8 cellular contexts compared by ENCODE assay signal in genomic region chr10:87342704-87343258, GRCh38. TPM values are rescaled to one million over a fixed set of nuclear protein-coding genes. Genes with fewer than 3 reads are reported as not detected.
DNase-seq lines count a peak whose midpoint lies in the region; ATAC-seq and TF ChIP-seq lines count a peak whose summit lies in the region.
"Not testable (repeated sequence)": the region's sequence is repeated elsewhere in the genome, so short reads cannot be mapped to it uniquely, and the experiment has no call there.

No MANE protein-coding gene starts in this region.

- peak overlapping the region; percentile 89 for H3K9ac ChIP-seq in GM23248
- H3K9ac ChIP-seq in Karpas-422 (ENCODE audit: low read length) = peak overlapping the region; percentile 53; the same call in 1 of the 2 replicates

- H3K9me2 ChIP-seq in GM23248 (ENCODE audit: insufficient read depth); Karpas-422 (replicated peaks; ENCODE audit: insufficient read depth, low read length): not testable (repeated sequence)

- in situ Hi-C loops in GM23248 (cut with MboI) = not testable (repeated sequence)

- TF ChIP-seq POLR2A in Raji (IDR thresholded peaks at IDR 0.05; ENCODE audit: insufficient read depth, low read depth, low read length) = 0 out of 2 replicates have a peak, but pooled peaks have one; percentile 28

- peaks cover 11% of the 10 kb centered on the region for H3K36me3 Mint-ChIP-seq in activated T-helper 17 cell treated with anti-CD3 and anti-CD28 coated beads, Interleukin-2, amount 50 U/mL, for 72 hours (ENCODE audit: low read depth)
- H3K36me3 Mint-ChIP-seq in nephron progenitor cell (ENCODE audit: low read depth) = not testable (repeated sequence)
- peaks cover 19% of the 10 kb centered on the region for H3K36me3 Mint-ChIP-seq in stimulated activated effector memory CD8-positive, alpha-beta T cell treated with anti-CD3 and anti-CD28 coated beads, Interleukin-12 subunit alpha, Interleukin-12 subunit beta, amount 100 ng/mL, for 72 hours

- peak overlapping the region; percentile 90 for H3K4me3 Mint-ChIP-seq in activated T-helper 17 cell treated with anti-CD3 and anti-CD28 coated beads, Interleukin-2, amount 50 U/mL, for 72 hours
- H3K4me3 Mint-ChIP-seq in nephron progenitor cell = peak overlapping the region; percentile 83
- peak overlapping the region; percentile 87 for H3K4me3 Mint-ChIP-seq in stimulated activated effector memory CD8-positive, alpha-beta T cell treated with anti-CD3 and anti-CD28 coated beads, Interleukin-12 subunit alpha, Interleukin-12 subunit beta, amount 100 ng/mL, for 72 hours

- ATAC-seq in activated T-helper 17 cell treated with anti-CD3 and anti-CD28 coated beads, Interleukin-2, amount 50 U/mL, for 72 hours (replicated peaks) = peak; percentile 83
- ATAC-seq in stimulated activated effector memory CD8-positive, alpha-beta T cell treated with anti-CD3 and anti-CD28 coated beads, Interleukin-12 subunit alpha, Interleukin-12 subunit beta, amount 100 ng/mL, for 72 hours = peak; percentile 86

- not testable (repeated sequence) for H3F3A ChIP-seq in GM23248 (ENCODE audit: insufficient read depth)

- peak overlapping the region; percentile 60; the same call in 1 of the 2 replicates for H2AFZ ChIP-seq in GM23248
- H2AFZ ChIP-seq in Karpas-422 (ENCODE audit: low read length) = not testable (repeated sequence)

- peaks cover 47% of the 10 kb centered on the region for H3K79me2 ChIP-seq in GM23248 (ENCODE audit: insufficient read depth)
- H3K79me2 ChIP-seq in Karpas-422 (ENCODE audit: low read length) = peaks cover 13% of the 10 kb centered on the region

- H3K4me1 ChIP-seq in GM23248 (ENCODE audit: insufficient read depth) = peaks cover 22% of the 10 kb centered on the region
- not testable (repeated sequence) for H3K4me1 ChIP-seq in Karpas-422 (ENCODE audit: low read length)

- not testable (repeated sequence) for H3K9me3 ChIP-seq in GM23248 (ENCODE audit: low read depth); Karpas-422 (ENCODE audit: low read length)

- H3K36me3 ChIP-seq in GM23248 (ENCODE audit: low read depth); Karpas-422 (ENCODE audit: insufficient read depth, low read length): not testable (repeated sequence)

- peak overlapping the region; percentile 85 for H3K27ac ChIP-seq in GM23248
- not testable (repeated sequence) for H3K27ac ChIP-seq in Karpas-422 (ENCODE audit: low read length)

- H3K27me3 Mint-ChIP-seq in activated T-helper 17 cell treated with anti-CD3 and anti-CD28 coated beads, Interleukin-2, amount 50 U/mL, for 72 hours; nephron progenitor cell (ENCODE audit: low read depth, poor library complexity): not testable (repeated sequence)

- not testable (repeated sequence) for H3K27me3 ChIP-seq in GM23248 (replicated peaks; ENCODE audit: insufficient read depth); Karpas-422 (ENCODE audit: low read length)

- H3K4me1 Mint-ChIP-seq in activated T-helper 17 cell treated with anti-CD3 and anti-CD28 coated beads, Interleukin-2, amount 50 U/mL, for 72 hours = not testable (repeated sequence)
- peaks cover 29% of the 10 kb centered on the region for H3K4me1 Mint-ChIP-seq in nephron progenitor cell
- peaks cover 20% of the 10 kb centered on the region for H3K4me1 Mint-ChIP-seq in stimulated activated effector memory CD8-positive, alpha-beta T cell treated with anti-CD3 and anti-CD28 coated beads, Interleukin-12 subunit alpha, Interleukin-12 subunit beta, amount 100 ng/mL, for 72 hours

- peak overlapping the region; percentile 63 for H3K27ac Mint-ChIP-seq in activated T-helper 17 cell treated with anti-CD3 and anti-CD28 coated beads, Interleukin-2, amount 50 U/mL, for 72 hours
- H3K27ac Mint-ChIP-seq in nephron progenitor cell = peak overlapping the region; percentile 83
- H3K27ac Mint-ChIP-seq in stimulated activated effector memory CD8-positive, alpha-beta T cell treated with anti-CD3 and anti-CD28 coated beads, Interleukin-12 subunit alpha, Interleukin-12 subunit beta, amount 100 ng/mL, for 72 hours = peak overlapping the region; percentile 94

- 0% methylated on average over 39 to 40 of the region's 65 CpGs for WGBS in GM23248 (ENCODE audit: low coverage in 1 of 2, low lambda C conversion rate in 2 of 2, missing lambda C conversion rate in 2 of 2), 2 experiments

- DNase-seq in EH (ENCODE audit: low read depth) = peak; percentile 76
- peak; percentile 87 for DNase-seq in GM23248
- DNase-seq in Karpas-422 = peak; percentile 81
- peak; percentile 61 for DNase-seq in fibroblast of peridontal ligament (ENCODE audit: extremely low read depth)
- peak; percentile 81 for DNase-seq in nephron progenitor cell
- peak; percentile 71 to 77 for DNase-seq in stimulated activated effector memory CD8-positive, alpha-beta T cell treated with anti-CD3 and anti-CD28 coated beads, Interleukin-12 subunit alpha, Interleukin-12 subunit beta, amount 100 ng/mL, for 72 hours (ENCODE audit: low spot score in 2 of 2)

- peak overlapping the region; percentile 28 for H3K4me2 ChIP-seq in GM23248 (ENCODE audit: unreplicated experiment)
- H3K4me2 ChIP-seq in Karpas-422 (ENCODE audit: low read depth, low read length, poor library complexity, severe bottlenecking) = not testable (repeated sequence)

- peak overlapping the region; percentile 71 for H3K4me3 ChIP-seq in GM23248
- 0 out of 2 replicates have a peak overlapping the region, but pooled peaks have one; percentile 30 for H3K4me3 ChIP-seq in Karpas-422 (ENCODE audit: low read length)

- not testable (repeated sequence) for H3K9me3 Mint-ChIP-seq in activated T-helper 17 cell treated with anti-CD3 and anti-CD28 coated beads, Interleukin-2, amount 50 U/mL, for 72 hours; nephron progenitor cell; stimulated activated effector memory CD8-positive, alpha-beta T cell treated with anti-CD3 and anti-CD28 coated beads, Interleukin-12 subunit alpha, Interleukin-12 subunit beta, amount 100 ng/mL, for 72 hours

- TF ChIP-seq CTCF in nephron progenitor cell (IDR thresholded peaks at IDR 0.05) = peak; percentile 25

- H4K20me1 ChIP-seq in GM23248 (ENCODE audit: insufficient read depth); Karpas-422 (ENCODE audit: insufficient read depth, low read depth, low read length): not testable (repeated sequence)

RNA-seq across cellular contexts. Expression of gene NUTM2D, which starts 14.8 kb away (rescaled TPM):
- total RNA-seq in GM23248 (2014; rRNA removed; shearing (Covaris generic)) = 0.65 and 2.3 TPM in 2 replicates
- 0.06 and 0.18 TPM in 2 replicates for polyA plus RNA-seq in GM23248 (2016; fragmentation: Nextera tagmentation; extraction: Ambion mirVana)
- 0.19 TPM in 1 of 2 replicates, not detected in the other for total RNA-seq in Karpas-422 (2014; rRNA removed; shearing (Covaris generic); ENCODE audit: low replicate concordance)
- under 1 TPM; 0.37 to 0.50 TPM for total RNA-seq in activated T-helper 17 cell treated with anti-CD3 and anti-CD28 coated beads, Interleukin-2, amount 50 U/mL, for 72 hours
